13 cellular contexts compared by ENCODE assay signal in genomic region chr6:135995160-135995898, GRCh38.
DNase-seq lines count a peak whose midpoint lies in the region; ATAC-seq and TF ChIP-seq lines count a peak whose summit lies in the region.
"Had no signal": no experiment of that assay in that cellular context is flagged by ENCODE, and none has a peak within 500 bp of the region (broad histone marks: within the 10 kb centered on the region; RNA-seq: fewer than 3 reads in every experiment).

No MANE protein-coding gene starts in this region.

- H3K36me3 ChIP-seq in PC-9 (ENCODE audit: low read depth), result no peaks in the 10 kb centered on the region

- H4K20me1 ChIP-seq in PC-9 (ENCODE audit: insufficient read depth), result no peaks in the 10 kb centered on the region

- no TSS peak for BruUV-seq in PC-9 (replicated peaks; lab: Mats Ljungman, UMichigan)

- no peaks in the 10 kb centered on the region for H3K9me3 ChIP-seq in PC-9 (ENCODE audit: insufficient read depth, low read depth)

- intact Hi-C loops in PC-9 (cut with micrococcal nuclease; ENCODE audit: unreplicated experiment), result no loop called here

- H3K4me3 ChIP-seq in PC-9, result no peak overlapping the region
- H3K4me3 ChIP-seq: SK-N-MC had no signal

- peak; percentile 59 for DNase-seq in GM03348 (ENCODE audit: low spot score)
- DNase-seq in PC-9, result no peak
- peak; percentile 63 for DNase-seq in dermis blood vessel endothelial cell
- DNase-seq in omental fat pad (ENCODE audit: low spot score), result no peak
- no peak for DNase-seq in SW480 (ENCODE audit: low spot score)
- no peak for DNase-seq in NCI-H2171 (lab: John Stamatoyannopoulos, UW)
- DNase-seq: aorta; hypothalamus; naive thymus-derived CD8-positive, alpha-beta T cell; NCI-H1694 had no signal

- POLR2A ChIA-PET in PC-9 (lab: Charles Lee; ENCODE audit: unreplicated experiment), result no interaction called here

- no peaks in the 10 kb centered on the region for H3F3A ChIP-seq in PC-9 (ENCODE audit: insufficient read depth, low read depth)

- CTCF ChIA-PET in PC-9 (lab: Charles Lee), result no interaction called here

- no peaks in the 10 kb centered on the region for H3K9me2 ChIP-seq in PC-9 (ENCODE audit: insufficient read depth)

- H2AFZ ChIP-seq in PC-9, result peak overlapping the region; percentile 52; the same call in 1 of the 2 replicates

- TF ChIP-seq CTCF in PC-9 (conservative IDR thresholded peaks at IDR 0.05) (no peak), omental fat pad (IDR thresholded peaks at IDR 0.05) (no peak)

- no peak overlapping the region for H3K27ac ChIP-seq in PC-9
- H3K27ac ChIP-seq: SK-N-MC had no signal

- H3K79me2 ChIP-seq in PC-9 (ENCODE audit: low read depth), result no peaks in the 10 kb centered on the region

- ATAC-seq in omental fat pad (ENCODE audit: low FRiP score) (peak; percentile 86), GM18858 (IDR thresholded peaks at IDR 0.05; ENCODE audit: unreplicated experiment) (no peak), HG03175 (IDR thresholded peaks at IDR 0.05; ENCODE audit: unreplicated experiment) (no peak)
- ATAC-seq: naive thymus-derived CD8-positive, alpha-beta T cell had no signal

- no peak overlapping the region for H3K4me2 ChIP-seq in PC-9

- H3K4me1 ChIP-seq in PC-9 (replicated peaks; ENCODE audit: insufficient read depth), result peaks cover 14% of the 10 kb centered on the region

- H3K27me3 ChIP-seq in PC-9 (ENCODE audit: insufficient read depth, low read depth), result no peaks in the 10 kb centered on the region

Comparison
In these comparisons a context has a peak if more than half of its experiments do, and no peak if none do; other contexts are left out.
1. DNase-seq: peak in GM03348 (single experiment) and dermis blood vessel endothelial cell (single experiment); none in PC-9 (0 of 2), omental fat pad (single experiment), SW480 (single experiment) and NCI-H2171 (single experiment).